In genomic region chr10:71010730-71011129, GRCh38 we compare ENCODE assay signal across 21 cellular contexts.
A peak's percentile ranks its signal among the peaks of the same experiment; 100 is the strongest.
DNase-seq lines count a peak whose midpoint lies in the region; ATAC-seq and TF ChIP-seq lines count a peak whose summit lies in the region.
"Had no signal": no experiment of that assay in that cellular context is flagged by ENCODE, and none has a peak within 500 bp of the region (broad histone marks: within the 10 kb centered on the region; RNA-seq: fewer than 3 reads in every experiment).

No MANE protein-coding gene starts in this region.

- H3K27me3 ChIP-seq in left ventricle myocardium inferior (ENCODE audit: low read depth) (no peaks in the 10 kb centered on the region), right cardiac atrium (ENCODE audit: control insufficient read depth, insufficient read depth) (no peaks in the 10 kb centered on the region), Karpas-422 (ENCODE audit: low read length) (no peaks in the 10 kb centered on the region)

- H3K79me2 ChIP-seq in Karpas-422 (ENCODE audit: low read length) = no peaks in the 10 kb centered on the region

- no peak overlapping the region for H3K9ac ChIP-seq in Karpas-422 (ENCODE audit: low read length)
- H3K9ac ChIP-seq: GM23248 had no signal

- WGBS in right cardiac atrium = 52% methylated on average over 4 of the region's 4 CpGs

- intact Hi-C loops in left ventricle myocardium inferior (cut with micrococcal nuclease) (no loop called here), right cardiac atrium (cut with DNase I) (loop anchor here in 1 of 4 donors (10.0 kb wide), 1 partner anchor 124 kb away; no protein-coding TSS in a partner anchor)

- H2AFZ ChIP-seq in Karpas-422 (ENCODE audit: low read length) = no peak overlapping the region
- H2AFZ ChIP-seq: GM23248 had no signal

- ATAC-seq in right cardiac atrium = no peak
- ATAC-seq in HG02571 (IDR thresholded peaks at IDR 0.05; ENCODE audit: unreplicated experiment) = no peak
- ATAC-seq: A549 had no signal

- TF ChIP-seq CTCF in left ventricle myocardium inferior (IDR thresholded peaks at IDR 0.05; ENCODE audit: borderline replicate concordance) (peak; percentile 10), brain (conservative IDR thresholded peaks at IDR 0.05) (peak; percentile 51 to 56)

- no peaks in the 10 kb centered on the region for H3K9me3 ChIP-seq in left ventricle myocardium inferior (replicated peaks)
- no peaks in the 10 kb centered on the region for H3K9me3 ChIP-seq in right cardiac atrium (ENCODE audit: control insufficient read depth, low read length)
- no peaks in the 10 kb centered on the region for H3K9me3 ChIP-seq in Karpas-422 (ENCODE audit: low read length)
- H3K9me3 ChIP-seq: A549, SJSA1 had no signal

- no peak overlapping the region for H3K27ac ChIP-seq in left ventricle myocardium inferior (replicated peaks)
- no peak overlapping the region for H3K27ac ChIP-seq in right cardiac atrium (ENCODE audit: low read length)
- H3K27ac ChIP-seq in Karpas-422 (ENCODE audit: low read length) = no peak overlapping the region
- H3K27ac ChIP-seq: A549, GM23248, SJSA1 had no signal

- no peaks in the 10 kb centered on the region for H3K9me2 ChIP-seq in Karpas-422 (replicated peaks; ENCODE audit: insufficient read depth, low read length)

- no peak overlapping the region for H3K4me2 ChIP-seq in Karpas-422 (ENCODE audit: low read depth, low read length, poor library complexity, severe bottlenecking)
- H3K4me2 ChIP-seq: A549 had no signal

- no peaks in the 10 kb centered on the region for H4K20me1 ChIP-seq in Karpas-422 (ENCODE audit: insufficient read depth, low read depth, low read length)

- peak overlapping the region in 1 of 5 experiments; percentile 26 for H3K27ac Mint-ChIP-seq in brain
- H3K27ac Mint-ChIP-seq: HFFc6 had no signal

- H3K36me3 ChIP-seq in left ventricle myocardium inferior (no peaks in the 10 kb centered on the region), Karpas-422 (ENCODE audit: insufficient read depth, low read length) (no peaks in the 10 kb centered on the region)
- H3K36me3 ChIP-seq: SJSA1 had no signal

- no peaks in the 10 kb centered on the region for H3K36me3 Mint-ChIP-seq in brain

- no peak overlapping the region for H3K4me3 ChIP-seq in left ventricle myocardium inferior
- H3K4me3 ChIP-seq in right cardiac atrium (ENCODE audit: low read length) = no peak overlapping the region
- no peak overlapping the region for H3K4me3 ChIP-seq in Karpas-422 (ENCODE audit: low read length)
- H3K4me3 ChIP-seq: A549, GM23248, SJSA1 had no signal

- peaks cover 39% of the 10 kb centered on the region for H3K4me1 Mint-ChIP-seq in brain

- peaks cover 0 to 2% (median 0%) of the 10 kb centered on the region in 5 experiments for H3K9me3 Mint-ChIP-seq in brain
- H3K9me3 Mint-ChIP-seq: HFFc6 had no signal

- DNase-seq in left ventricle myocardium inferior = no peak
- DNase-seq in right cardiac atrium = no peak
- peak; percentile 55 for DNase-seq in left kidney (ENCODE audit: low read depth, low spot score)
- no peak for DNase-seq in activated naive CD4-positive, alpha-beta T cell treated with anti-CD3 and anti-CD28 coated beads, Interleukin-2, amount 50 U/mL, for 16 hours
- no peak for DNase-seq in Karpas-422
- no peak for DNase-seq in stimulated activated CD4-positive, alpha-beta T cell treated with anti-CD3 and anti-CD28 coated beads, Interleukin-12 subunit alpha, Interleukin-12 subunit beta, amount 100 ng/mL, for 4 hours
- DNase-seq: C1 segment of cervical spinal cord, DMS 273 treated with DMSO at 0.1 percent for 48 hours, GF-D8, GM23248, HFFc6, IMR-90, NCI-H1105 treated with DMSO at 0.1 percent for 48 hours, NCI-H1694 treated with DMSO at 0.1 percent for 48 hours, NCI-H2171, NCI-H446, NCI-H748 treated with DMSO at 0.1 percent for 48 hours had no signal

- H3K4me3 Mint-ChIP-seq in brain = no peak overlapping the region
- H3K4me3 Mint-ChIP-seq: HFFc6 had no signal

- peaks cover 6% of the 10 kb centered on the region for H3K27me3 Mint-ChIP-seq in brain

- H3K4me1 ChIP-seq in left ventricle myocardium inferior = peaks cover 22% of the 10 kb centered on the region
- peaks cover 2% of the 10 kb centered on the region for H3K4me1 ChIP-seq in right cardiac atrium (ENCODE audit: control insufficient read depth, insufficient read depth, low read length)
- H3K4me1 ChIP-seq in Karpas-422 (ENCODE audit: low read length) = no peaks in the 10 kb centered on the region
- H3K4me1 ChIP-seq: A549, SJSA1 had no signal
